8 cellular contexts compared by ENCODE assay signal in genomic region chr14:81169711-81170103, GRCh38. TPM values are rescaled to one million over a fixed set of nuclear protein-coding genes. Genes with fewer than 3 reads are reported as not detected.
DNase-seq lines count a peak whose midpoint lies in the region; ATAC-seq and TF ChIP-seq lines count a peak whose summit lies in the region.

No MANE protein-coding gene starts in this region.

- no peaks in the 10 kb centered on the region for H3K36me3 Mint-ChIP-seq in activated CD8-positive, alpha-beta T cell treated with anti-CD3 and anti-CD28 coated beads, Interleukin-2, amount 10 ng/mL, durations not matched to agents 7 days and 5 days (ENCODE audit: low read depth)
- no peaks in the 10 kb centered on the region for H3K36me3 Mint-ChIP-seq in neural crest cell (ENCODE audit: low read depth)

- H3K4me1 Mint-ChIP-seq in activated CD8-positive, alpha-beta T cell treated with anti-CD3 and anti-CD28 coated beads, Interleukin-2, amount 10 ng/mL, durations not matched to agents 7 days and 5 days (ENCODE audit: low read depth): peaks cover 43% of the 10 kb centered on the region
- H3K4me1 Mint-ChIP-seq in neural crest cell: peaks cover 22% of the 10 kb centered on the region

- CTCF ChIA-PET in activated CD8-positive, alpha-beta T cell treated with anti-CD3 and anti-CD28 coated beads, Interleukin-2, amount 10 ng/mL, durations not matched to agents 7 days and 5 days (lab: Charles Lee): interaction anchor here (0.6 to 3.9 kb wide), 33 partner anchors 8 to 303 kb away, joined by 3 to 66 read pairs (median 4); partner anchors contain the start of gene TSHR

- ATAC-seq in GM19455 (IDR thresholded peaks at IDR 0.05; ENCODE audit: unreplicated experiment): peak; percentile 33
- peak; percentile 12 for ATAC-seq in HG03571 (IDR thresholded peaks at IDR 0.05; ENCODE audit: unreplicated experiment)
- ATAC-seq in activated CD8-positive, alpha-beta T cell treated with anti-CD3 and anti-CD28 coated beads, Interleukin-2, amount 10 ng/mL, durations not matched to agents 7 days and 5 days: peak; percentile 29
- no peak for ATAC-seq in HG03565 (IDR thresholded peaks at IDR 0.05; ENCODE audit: unreplicated experiment)

- H3K27me3 Mint-ChIP-seq in activated CD8-positive, alpha-beta T cell treated with anti-CD3 and anti-CD28 coated beads, Interleukin-2, amount 10 ng/mL, durations not matched to agents 7 days and 5 days (ENCODE audit: low read depth): no peaks in the 10 kb centered on the region
- H3K27me3 Mint-ChIP-seq in neural crest cell (ENCODE audit: low read depth): no peaks in the 10 kb centered on the region

- POLR2A ChIA-PET in activated CD8-positive, alpha-beta T cell treated with anti-CD3 and anti-CD28 coated beads, Interleukin-2, amount 10 ng/mL, durations not matched to agents 7 days and 5 days (lab: Charles Lee): interaction anchor here (0.6 to 2.3 kb wide), 13 partner anchors 9 to 364 kb away, joined by 3 to 14 read pairs (median 3); partner anchors contain the start of genes CEP128, GTF2A1, SEL1L and TSHR

- H3K4me3 Mint-ChIP-seq in activated CD8-positive, alpha-beta T cell treated with anti-CD3 and anti-CD28 coated beads, Interleukin-2, amount 10 ng/mL, durations not matched to agents 7 days and 5 days: peak overlapping the region; percentile 93
- peak overlapping the region; percentile 87 for H3K4me3 Mint-ChIP-seq in neural crest cell

- peak; percentile 0 for DNase-seq in DMS53 treated with DMSO at 0.1 percent for 48 hours (lab: John Stamatoyannopoulos, UW; ENCODE audit: unreplicated experiment)
- DNase-seq in activated CD8-positive, alpha-beta T cell treated with anti-CD3 and anti-CD28 coated beads, Interleukin-2, amount 10 ng/mL, durations not matched to agents 7 days and 5 days: no peak
- peak; percentile 24 for DNase-seq in germinal center (ENCODE audit: low spot score)
- DNase-seq in neural crest cell (ENCODE audit: low read depth, low spot score): no peak
- no peak for DNase-seq in HPDE6-E6E7 (ENCODE audit: extremely low spot score)

- no peaks in the 10 kb centered on the region for H3K9me3 Mint-ChIP-seq in activated CD8-positive, alpha-beta T cell treated with anti-CD3 and anti-CD28 coated beads, Interleukin-2, amount 10 ng/mL, durations not matched to agents 7 days and 5 days (ENCODE audit: insufficient read depth)
- H3K9me3 Mint-ChIP-seq in neural crest cell: peaks cover 2% of the 10 kb centered on the region

- TF ChIP-seq CTCF in neural crest cell (conservative IDR thresholded peaks at IDR 0.05): no peak

- peak overlapping the region; percentile 92 for H3K27ac Mint-ChIP-seq in activated CD8-positive, alpha-beta T cell treated with anti-CD3 and anti-CD28 coated beads, Interleukin-2, amount 10 ng/mL, durations not matched to agents 7 days and 5 days
- H3K27ac Mint-ChIP-seq in neural crest cell (ENCODE audit: unreplicated experiment): peak overlapping the region; percentile 98

RNA-seq across cellular contexts. Expression of gene GTF2A1, which starts 51.1 kb away (rescaled TPM):
- total RNA-seq in activated CD8-positive, alpha-beta T cell treated with anti-CD3 and anti-CD28 coated beads, Interleukin-2, amount 10 ng/mL, durations not matched to agents 7 days and 5 days: 10 to 100 TPM; 33.6 to 33.7 TPM
- total RNA-seq in neural crest cell: 42.0 and 42.7 TPM in 2 replicates

Comparison
In these comparisons a context has a peak if more than half of its experiments do, and no peak if none do; other contexts are left out.
1. DNase-seq: peak in DMS53 treated with DMSO at 0.1 percent for 48 hours (single experiment) and germinal center (single experiment); none in activated CD8-positive, alpha-beta T cell treated with anti-CD3 and anti-CD28 coated beads, Interleukin-2, amount 10 ng/mL, durations not matched to agents 7 days and 5 days (single experiment), neural crest cell (single experiment) and HPDE6-E6E7 (single experiment).